11 cellular contexts compared by ENCODE assay signal in the genomic region with DNA sequence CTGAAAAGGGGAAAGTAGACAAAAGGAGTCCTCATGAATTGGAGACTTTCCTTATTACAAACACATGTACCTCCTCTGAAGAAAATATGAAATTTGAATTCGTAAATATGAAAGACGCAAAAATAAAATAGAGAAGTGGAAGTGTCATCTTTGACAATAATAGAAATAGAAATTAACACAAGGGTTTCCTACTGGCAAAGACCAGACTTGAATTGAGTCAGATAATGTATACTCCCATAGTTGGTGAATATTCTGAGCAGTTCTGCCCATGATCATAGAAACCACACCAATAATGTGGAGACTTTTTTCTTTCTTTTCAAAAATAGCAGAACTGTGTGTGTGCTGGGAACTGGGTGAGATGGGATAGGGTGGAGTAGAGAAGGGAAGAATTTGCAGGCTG.
DNase-seq lines count a peak whose midpoint lies in the region; ATAC-seq and TF ChIP-seq lines count a peak whose summit lies in the region.
"Had no signal": no experiment of that assay in that cellular context is flagged by ENCODE, and none has a peak within 500 bp of the region (broad histone marks: within the 10 kb centered on the region; RNA-seq: fewer than 3 reads in every experiment).

No MANE protein-coding gene starts in this region.

- intact Hi-C loops in left ventricle myocardium inferior (cut with micrococcal nuclease) = no loop called here
- intact Hi-C loops in activated CD4-positive, alpha-beta T cell treated with anti-CD3 and anti-CD28 coated beads, Interleukin-2, amount 10 ng/mL, durations not matched to agents 24 days and 14 days (cut with micrococcal nuclease) = no loop called here

- peaks cover 37% of the 10 kb centered on the region for H3K4me1 ChIP-seq in OCI-LY3 (ENCODE audit: low read length)
- no peaks in the 10 kb centered on the region for H3K4me1 ChIP-seq in left ventricle myocardium inferior

- H4K20me1 ChIP-seq in OCI-LY3 (ENCODE audit: insufficient read depth, low read length) = no peaks in the 10 kb centered on the region

- H3K4me1 Mint-ChIP-seq in activated CD4-positive, alpha-beta T cell treated with anti-CD3 and anti-CD28 coated beads, Interleukin-2, amount 10 ng/mL, durations not matched to agents 24 days and 14 days = no peaks in the 10 kb centered on the region

- no peaks in the 10 kb centered on the region for H3K36me3 Mint-ChIP-seq in activated CD4-positive, alpha-beta T cell treated with anti-CD3 and anti-CD28 coated beads, Interleukin-2, amount 10 ng/mL, durations not matched to agents 24 days and 14 days (ENCODE audit: low read depth)
- H3K36me3 Mint-ChIP-seq: IgD-negative memory B cell had no signal

- no peak for TF ChIP-seq CTCF in OCI-LY3 (IDR thresholded peaks at IDR 0.05; ENCODE audit: low read depth, low read length)
- no peak for TF ChIP-seq CTCF in left ventricle myocardium inferior (IDR thresholded peaks at IDR 0.05; ENCODE audit: borderline replicate concordance)

- no peaks in the 10 kb centered on the region for H3K9me3 Mint-ChIP-seq in activated CD4-positive, alpha-beta T cell treated with anti-CD3 and anti-CD28 coated beads, Interleukin-2, amount 10 ng/mL, durations not matched to agents 24 days and 14 days
- H3K9me3 Mint-ChIP-seq: IgD-negative memory B cell had no signal

- DNase-seq in HT-29 (ENCODE audit: low spot score) = no peak
- DNase-seq in left ventricle myocardium inferior = no peak
- DNase-seq in activated CD8-positive, alpha-beta memory T cell treated with anti-CD3 and anti-CD28 coated beads, Interleukin-2, amount 50 U/mL, for 4 hours = no peak
- no peak for DNase-seq in activated CD4-positive, alpha-beta T cell treated with anti-CD3 and anti-CD28 coated beads, Interleukin-2, amount 10 ng/mL, durations not matched to agents 24 days and 14 days
- DNase-seq: spleen, WERI-Rb-1 had no signal

- H3K36me3 ChIP-seq in OCI-LY3 (replicated peaks; ENCODE audit: low read depth, low read length) = no peaks in the 10 kb centered on the region
- H3K36me3 ChIP-seq in left ventricle myocardium inferior = no peaks in the 10 kb centered on the region
- H3K36me3 ChIP-seq: spleen, WERI-Rb-1 had no signal

- no peak overlapping the region for H3K4me3 ChIP-seq in OCI-LY3 (ENCODE audit: low read length)
- H3K4me3 ChIP-seq in left ventricle myocardium inferior = no peak overlapping the region
- H3K4me3 ChIP-seq: spleen had no signal

- no peak overlapping the region for H3K9ac ChIP-seq in OCI-LY3 (ENCODE audit: low read length)

- H3K27me3 ChIP-seq in OCI-LY3 (ENCODE audit: low read depth, low read length) (no peaks in the 10 kb centered on the region), left ventricle myocardium inferior (ENCODE audit: low read depth) (no peaks in the 10 kb centered on the region)
- H3K27me3 ChIP-seq: spleen had no signal

- no peaks in the 10 kb centered on the region for H3K79me2 ChIP-seq in OCI-LY3 (ENCODE audit: low read length)

- H3K4me2 ChIP-seq in OCI-LY3 (ENCODE audit: low read length) = peak overlapping the region; percentile 44

- peak; percentile 95 for ATAC-seq in GM18867 (IDR thresholded peaks at IDR 0.05; ENCODE audit: unreplicated experiment)
- peak; percentile 95 for ATAC-seq in GM21515 (IDR thresholded peaks at IDR 0.05; ENCODE audit: unreplicated experiment)
- peak; percentile 90 for ATAC-seq in HG03060 (IDR thresholded peaks at IDR 0.05; ENCODE audit: low read depth, unreplicated experiment)

- H3K27ac Mint-ChIP-seq in activated CD4-positive, alpha-beta T cell treated with anti-CD3 and anti-CD28 coated beads, Interleukin-2, amount 10 ng/mL, durations not matched to agents 24 days and 14 days = no peak overlapping the region
- H3K27ac Mint-ChIP-seq: IgD-negative memory B cell had no signal

- H3K9me3 ChIP-seq in OCI-LY3 (ENCODE audit: insufficient read depth, low read length) (no peaks in the 10 kb centered on the region), left ventricle myocardium inferior (replicated peaks) (no peaks in the 10 kb centered on the region)
- H3K9me3 ChIP-seq: spleen had no signal

- peaks cover 25% of the 10 kb centered on the region for H3K27me3 Mint-ChIP-seq in activated CD4-positive, alpha-beta T cell treated with anti-CD3 and anti-CD28 coated beads, Interleukin-2, amount 10 ng/mL, durations not matched to agents 24 days and 14 days

- no peak overlapping the region for H3K27ac ChIP-seq in OCI-LY3 (ENCODE audit: low read length)
- no peak overlapping the region for H3K27ac ChIP-seq in left ventricle myocardium inferior (replicated peaks)
- H3K27ac ChIP-seq: spleen, WERI-Rb-1 had no signal

- H3K4me3 Mint-ChIP-seq in activated CD4-positive, alpha-beta T cell treated with anti-CD3 and anti-CD28 coated beads, Interleukin-2, amount 10 ng/mL, durations not matched to agents 24 days and 14 days = no peak overlapping the region

- H2AFZ ChIP-seq in OCI-LY3 (ENCODE audit: low read depth, low read length) = no peak overlapping the region
